In genomic region chr11:66106786-66107599, GRCh38 we compare ENCODE assay signal across 11 cellular contexts. TPM values are rescaled to one million over a fixed set of nuclear protein-coding genes. Genes with fewer than 3 reads are reported as not detected.
A peak's percentile ranks its signal among the peaks of the same experiment; 100 is the strongest.
DNase-seq lines count a peak whose midpoint lies in the region; ATAC-seq and TF ChIP-seq lines count a peak whose summit lies in the region.
"Had no signal": no experiment of that assay in that cellular context is flagged by ENCODE, and none has a peak within 500 bp of the region (broad histone marks: within the 10 kb centered on the region; RNA-seq: fewer than 3 reads in every experiment).

No MANE protein-coding gene starts in this region.

- no peaks in the 10 kb centered on the region for H3K27me3 Mint-ChIP-seq in Caco-2 (ENCODE audit: insufficient read depth, unreplicated experiment)
- no peaks in the 10 kb centered on the region for H3K27me3 Mint-ChIP-seq in activated T-helper 17 cell treated with anti-CD3 and anti-CD28 coated beads, Interleukin-2, amount 50 U/mL, for 72 hours
- H3K27me3 Mint-ChIP-seq in naive thymus-derived CD4-positive, alpha-beta T cell = no peaks in the 10 kb centered on the region

- ATAC-seq in HG03280 (IDR thresholded peaks at IDR 0.05; ENCODE audit: unreplicated experiment) (peak; percentile 10), GM19324 (IDR thresholded peaks at IDR 0.05; ENCODE audit: low FRiP score, unreplicated experiment) (no peak), GM19455 (IDR thresholded peaks at IDR 0.05; ENCODE audit: unreplicated experiment) (no peak), HG03442 (IDR thresholded peaks at IDR 0.05; ENCODE audit: unreplicated experiment) (no peak)
- ATAC-seq in activated T-helper 17 cell treated with anti-CD3 and anti-CD28 coated beads, Interleukin-2, amount 50 U/mL, for 72 hours (replicated peaks) = peak; percentile 85
- ATAC-seq in naive thymus-derived CD4-positive, alpha-beta T cell = no peak

- peaks cover 7% of the 10 kb centered on the region for H3K36me3 Mint-ChIP-seq in Caco-2 (ENCODE audit: insufficient read depth, unreplicated experiment)
- H3K36me3 Mint-ChIP-seq in activated T-helper 17 cell treated with anti-CD3 and anti-CD28 coated beads, Interleukin-2, amount 50 U/mL, for 72 hours (ENCODE audit: low read depth) = peaks cover 28% of the 10 kb centered on the region
- peaks cover 0 to 37% (median 19%) of the 10 kb centered on the region in 5 donors for H3K36me3 Mint-ChIP-seq in naive thymus-derived CD4-positive, alpha-beta T cell

- no peaks in the 10 kb centered on the region for H3K9me3 ChIP-seq in Caco-2
- no peaks in the 10 kb centered on the region for H3K9me3 ChIP-seq in naive thymus-derived CD4-positive, alpha-beta T cell (ENCODE audit: control insufficient read depth in 2 of 3, low read length in 3 of 3)

- POLR2A ChIA-PET in Caco-2 (lab: Charles Lee) = no interaction called here
- POLR2A ChIA-PET in naive thymus-derived CD4-positive, alpha-beta T cell (lab: Charles Lee) = interaction anchor here (1.5 to 6.7 kb wide), 3 partner anchors 14 to 25 kb away, joined by 4 to 78 read pairs (median 4); no protein-coding TSS in a partner anchor

- DNase-seq in Caco-2 = no peak
- DNase-seq in naive thymus-derived CD4-positive, alpha-beta T cell = peak in 1 of 9 donors; percentile 50
- no peak for DNase-seq in effector CD4-positive, alpha-beta T cell
- DNase-seq: endodermal cell, NCI-H2107 had no signal

- H3K27ac Mint-ChIP-seq in Caco-2 (ENCODE audit: unreplicated experiment) = peak overlapping the region; percentile 29
- peak overlapping the region; percentile 77 for H3K27ac Mint-ChIP-seq in activated T-helper 17 cell treated with anti-CD3 and anti-CD28 coated beads, Interleukin-2, amount 50 U/mL, for 72 hours
- peak overlapping the region; percentile 54 to 86 (median 65) for H3K27ac Mint-ChIP-seq in naive thymus-derived CD4-positive, alpha-beta T cell
- H3K27ac Mint-ChIP-seq: endodermal cell had no signal

- H3K9me3 Mint-ChIP-seq in Caco-2 (ENCODE audit: unreplicated experiment) = no peaks in the 10 kb centered on the region
- no peaks in the 10 kb centered on the region for H3K9me3 Mint-ChIP-seq in activated T-helper 17 cell treated with anti-CD3 and anti-CD28 coated beads, Interleukin-2, amount 50 U/mL, for 72 hours
- peaks cover 0 to 5% (median 0%) of the 10 kb centered on the region in 11 donors for H3K9me3 Mint-ChIP-seq in naive thymus-derived CD4-positive, alpha-beta T cell
- H3K9me3 Mint-ChIP-seq: endodermal cell had no signal

- intact Hi-C loops in Caco-2 (cut with micrococcal nuclease; ENCODE audit: unreplicated experiment) = no loop called here
- intact Hi-C loops in naive thymus-derived CD4-positive, alpha-beta T cell (cut with micrococcal nuclease) = no loop called here

- no TSS peak for BruUV-seq in Caco-2 (replicated peaks; lab: Mats Ljungman, UMichigan)

- no peak for TF ChIP-seq CTCF in Caco-2 (IDR thresholded peaks at IDR 0.05; ENCODE audit: insufficient read depth in 1 of 2, low read depth in 1 of 2, low read length in 1 of 2, severe bottlenecking in 1 of 2, unreplicated experiment in 1 of 2)

- H3K4me3 ChIP-seq in Caco-2 (ENCODE audit: low read depth, low read length) = no peak overlapping the region
- no peak overlapping the region for H3K4me3 ChIP-seq in naive thymus-derived CD4-positive, alpha-beta T cell (ENCODE audit: low read length)

- peaks cover 24% of the 10 kb centered on the region for H3K4me1 Mint-ChIP-seq in Caco-2 (ENCODE audit: low read depth, unreplicated experiment)
- H3K4me1 Mint-ChIP-seq in activated T-helper 17 cell treated with anti-CD3 and anti-CD28 coated beads, Interleukin-2, amount 50 U/mL, for 72 hours = peaks cover 67% of the 10 kb centered on the region
- peaks cover 66 to 94% (median 82%) of the 10 kb centered on the region in 7 donors for H3K4me1 Mint-ChIP-seq in naive thymus-derived CD4-positive, alpha-beta T cell

- H3K27ac ChIP-seq in naive thymus-derived CD4-positive, alpha-beta T cell (ENCODE audit: low read depth, low read length) = peak overlapping the region; percentile 8

- no peaks in the 10 kb centered on the region for H3K36me3 ChIP-seq in Caco-2 (ENCODE audit: control insufficient read depth, insufficient read depth, low read length)
- H3K36me3 ChIP-seq in naive thymus-derived CD4-positive, alpha-beta T cell (ENCODE audit: control insufficient read depth in 2 of 3, insufficient read depth in 3 of 3, low read length in 3 of 3) = peaks cover 0 to 12% (median 0%) of the 10 kb centered on the region in 3 experiments

- peaks cover 24% of the 10 kb centered on the region for H3K4me1 ChIP-seq in Caco-2
- H3K4me1 ChIP-seq in naive thymus-derived CD4-positive, alpha-beta T cell (ENCODE audit: control insufficient read depth in 2 of 2, insufficient read depth in 2 of 2, low read length in 2 of 2) = peaks cover 48 to 85% of the 10 kb centered on the region in 2 donors

- CTCF ChIA-PET in Caco-2 (lab: Charles Lee) = no interaction called here
- CTCF ChIA-PET in naive thymus-derived CD4-positive, alpha-beta T cell (lab: Charles Lee) = interaction anchor here (1.3 kb wide), 1 partner anchor 9 kb away, joined by 5 read pairs; no protein-coding TSS in a partner anchor

- H3K27me3 ChIP-seq in Caco-2 (replicated peaks; ENCODE audit: control insufficient read depth, insufficient read depth, low read length) = no peaks in the 10 kb centered on the region
- H3K27me3 ChIP-seq in naive thymus-derived CD4-positive, alpha-beta T cell (ENCODE audit: control insufficient read depth in 2 of 2, insufficient read depth in 2 of 2, low read length in 2 of 2) = no peaks in the 10 kb centered on the region

- H3K4me3 Mint-ChIP-seq in Caco-2 (ENCODE audit: unreplicated experiment) = peak overlapping the region; percentile 15
- peak overlapping the region; percentile 67 for H3K4me3 Mint-ChIP-seq in activated T-helper 17 cell treated with anti-CD3 and anti-CD28 coated beads, Interleukin-2, amount 50 U/mL, for 72 hours
- H3K4me3 Mint-ChIP-seq in naive thymus-derived CD4-positive, alpha-beta T cell = peak overlapping the region; percentile 30 to 72 (median 62)
- H3K4me3 Mint-ChIP-seq: endodermal cell had no signal

RNA-seq across cellular contexts. Expression of gene PACS1, which starts 36.9 kb away (rescaled TPM):
- 82.2 and 95.2 TPM in 2 replicates for total RNA-seq in Caco-2 (2022)
- total RNA-seq in activated T-helper 17 cell treated with anti-CD3 and anti-CD28 coated beads, Interleukin-2, amount 50 U/mL, for 72 hours = 100 to 1,000 TPM in 1 of 2 donors, 10 to 100 TPM in 1; 84.5 to 105 TPM
- total RNA-seq in naive thymus-derived CD4-positive, alpha-beta T cell = 100 to 1,000 TPM; 100 to 314 (median 252) TPM
- polyA plus RNA-seq in naive thymus-derived CD4-positive, alpha-beta T cell = 100 to 1,000 TPM in 1 of 2 donors, 10 to 100 TPM in 1; 48.0 to 116 TPM

RNA-seq across cellular contexts. Expression of gene SF3B2, which starts 54.8 kb away (rescaled TPM):
- total RNA-seq in Caco-2 (2022) = 224 and 225 TPM in 2 replicates
- total RNA-seq in activated T-helper 17 cell treated with anti-CD3 and anti-CD28 coated beads, Interleukin-2, amount 50 U/mL, for 72 hours = 100 to 1,000 TPM; 201 to 237 TPM
- total RNA-seq in naive thymus-derived CD4-positive, alpha-beta T cell = 100 to 1,000 TPM; 163 to 248 (median 206) TPM
- 100 to 1,000 TPM in 1 of 2 donors, 10 to 100 TPM in 1; 81.8 to 140 TPM for polyA plus RNA-seq in naive thymus-derived CD4-positive, alpha-beta T cell

RNA-seq across cellular contexts. Expression of gene GAL3ST3, which starts 58.0 kb away (rescaled TPM):
- not detected in 2 replicates for total RNA-seq in Caco-2 (2022)
- under 1 TPM in 1 of 2 donors, not detected in 1; 0.45 TPM for total RNA-seq in activated T-helper 17 cell treated with anti-CD3 and anti-CD28 coated beads, Interleukin-2, amount 50 U/mL, for 72 hours
- not detected for total RNA-seq in naive thymus-derived CD4-positive, alpha-beta T cell
- not detected for polyA plus RNA-seq in naive thymus-derived CD4-positive, alpha-beta T cell
- total RNA-seq: SK-MEL-5 had no signal

Comparison
In these comparisons a context has a peak if more than half of its experiments do, and no peak if none do; other contexts are left out.
1. H3K4me3 Mint-ChIP-seq: peak in every context shown above with its lines; median percentile 67 in activated T-helper 17 cell treated with anti-CD3 and anti-CD28 coated beads, Interleukin-2, amount 50 U/mL, for 72 hours; 62 in naive thymus-derived CD4-positive, alpha-beta T cell; 15 in Caco-2.
2. ATAC-seq: peak in HG03280 (single experiment) and activated T-helper 17 cell treated with anti-CD3 and anti-CD28 coated beads, Interleukin-2, amount 50 U/mL, for 72 hours (single experiment); none in naive thymus-derived CD4-positive, alpha-beta T cell (single experiment), GM19324 (single experiment), GM19455 (single experiment) and HG03442 (single experiment).
3. Peak in every context shown above with its lines, with median percentiles within 50 percentile points of each other: H3K27ac Mint-ChIP-seq.